1 cellular context compared by ENCODE assay signal in genomic region chr1:229409616-229410369, GRCh38.
TF ChIP-seq lines count a peak whose summit lies in the region.

No MANE protein-coding gene starts in this region.

TF ChIP-seq in HepG2, 621 proteins besides CTCF, POLR2A, EP300 and RAD21 (continued from another document and continues in another):
- TF ChIP-seq FOXC1 (CRISPR knock-in tag; IDR thresholded peaks at IDR 0.05; ENCODE audit: borderline replicate concordance): no peak
- no peak for TF ChIP-seq HOXA5 (CRISPR knock-in tag; IDR thresholded peaks at IDR 0.05)
- TF ChIP-seq TRAFD1 (CRISPR knock-in tag; IDR thresholded peaks at IDR 0.05; ENCODE audit: borderline replicate concordance): no peak
- TF ChIP-seq ZNF574 (CRISPR knock-in tag; IDR thresholded peaks at IDR 0.05): peak; percentile 14; the same call in 1 of the 2 replicates
- TF ChIP-seq CHD4 (IDR thresholded peaks at IDR 0.05; ENCODE audit: borderline replicate concordance, low read length): no peak
- no peak for TF ChIP-seq PHF8 (CRISPR knock-in tag; IDR thresholded peaks at IDR 0.05)
- TF ChIP-seq ZNF776 (CRISPR knock-in tag; IDR thresholded peaks at IDR 0.05): 0 out of 2 replicates have a peak, but pooled peaks have one; percentile 33
- no peak for TF ChIP-seq ZNF121 (CRISPR knock-in tag; IDR thresholded peaks at IDR 0.05)
- no peak for TF ChIP-seq STAT5B (CRISPR knock-in tag; IDR thresholded peaks at IDR 0.05)
- TF ChIP-seq ZNF629 (CRISPR knock-in tag; conservative IDR thresholded peaks at IDR 0.05): no peak
- TF ChIP-seq MYC (CRISPR knock-in tag; IDR thresholded peaks at IDR 0.05; ENCODE audit: borderline replicate concordance): peak; percentile 35; the same call in 1 of the 2 replicates
- no peak for TF ChIP-seq ELF1 (CRISPR knock-in tag; IDR thresholded peaks at IDR 0.05)
- no peak for TF ChIP-seq ZBTB3 (CRISPR knock-in tag; IDR thresholded peaks at IDR 0.05; ENCODE audit: borderline replicate concordance, low read depth)
- no peak for TF ChIP-seq ZNF44 (CRISPR knock-in tag; IDR thresholded peaks at IDR 0.05)
- TF ChIP-seq ZNF687 (CRISPR knock-in tag; IDR thresholded peaks at IDR 0.05): peak; percentile 7
- TF ChIP-seq ZBTB33 (CRISPR knock-in tag; IDR thresholded peaks at IDR 0.05): no peak
- no peak for TF ChIP-seq NRL (CRISPR knock-in tag; IDR thresholded peaks at IDR 0.05; ENCODE audit: borderline replicate concordance)
- TF ChIP-seq GATAD2A (CRISPR knock-in tag; IDR thresholded peaks at IDR 0.05): 0 out of 2 replicates have a peak, but pooled peaks have one; percentile 31
- peak; percentile 39; the same call in 1 of the 2 replicates for TF ChIP-seq SAP130 (CRISPR knock-in tag; IDR thresholded peaks at IDR 0.05; ENCODE audit: low read depth)
- peak; percentile 42; the same call in 1 of the 2 replicates for TF ChIP-seq ZFX (CRISPR knock-in tag; IDR thresholded peaks at IDR 0.05; ENCODE audit: low read depth)
- 0 out of 2 replicates have a peak, but pooled peaks have one; percentile 20 for TF ChIP-seq TAF1 (CRISPR knock-in tag; IDR thresholded peaks at IDR 0.05)
- no peak for TF ChIP-seq RFX1 (IDR thresholded peaks at IDR 0.05)
- TF ChIP-seq ZBTB2 (CRISPR knock-in tag; IDR thresholded peaks at IDR 0.05; ENCODE audit: low read depth): no peak
- no peak for TF ChIP-seq NFE2L1 (CRISPR knock-in tag; IDR thresholded peaks at IDR 0.05; ENCODE audit: borderline replicate concordance)
- no peak for TF ChIP-seq ZNF607 (CRISPR knock-in tag; IDR thresholded peaks at IDR 0.05; ENCODE audit: borderline replicate concordance)
- TF ChIP-seq ZNF446 (CRISPR knock-in tag; IDR thresholded peaks at IDR 0.05): no peak
- TF ChIP-seq ZNF281 (CRISPR knock-in tag; IDR thresholded peaks at IDR 0.05; ENCODE audit: borderline replicate concordance): peak; percentile 88
- no peak for TF ChIP-seq ZNF276 (CRISPR knock-in tag; IDR thresholded peaks at IDR 0.05; ENCODE audit: low read depth)
- TF ChIP-seq ZNF460 (CRISPR knock-in tag; IDR thresholded peaks at IDR 0.05; ENCODE audit: borderline replicate concordance): no peak
- peak; percentile 79 for TF ChIP-seq HNF4A (CRISPR knock-in tag; IDR thresholded peaks at IDR 0.05)
- TF ChIP-seq ZNF597 (CRISPR knock-in tag; IDR thresholded peaks at IDR 0.05): no peak
- TF ChIP-seq GMEB1 (CRISPR knock-in tag; IDR thresholded peaks at IDR 0.05; ENCODE audit: borderline replicate concordance): no peak
- TF ChIP-seq ZHX1 (CRISPR knock-in tag; IDR thresholded peaks at IDR 0.05; ENCODE audit: low read depth): 0 out of 2 replicates have a peak, but pooled peaks have one; percentile 26
